In genomic region chr10:47152861-47153349, GRCh38 we compare ENCODE assay signal across 9 cellular contexts.
DNase-seq lines count a peak whose midpoint lies in the region; ATAC-seq, FAIRE-seq and TF ChIP-seq lines count a peak whose summit lies in the region.
"Had no signal": no experiment of that assay in that cellular context is flagged by ENCODE, and none has a peak within 500 bp of the region (broad histone marks: within the 10 kb centered on the region; RNA-seq: fewer than 3 reads in every experiment).

No MANE protein-coding gene starts in this region.

- H3K27ac ChIP-seq in left ventricle myocardium inferior (replicated peaks) (no peak overlapping the region), PC-9 (no peak overlapping the region), kidney (ENCODE audit: low read depth in 2 of 2, low read length in 2 of 2) (no peak overlapping the region)

- H3K36me3 ChIP-seq in left ventricle myocardium inferior (no peaks in the 10 kb centered on the region), PC-9 (ENCODE audit: low read depth) (no peaks in the 10 kb centered on the region), kidney (ENCODE audit: control insufficient read depth in 1 of 2, insufficient read depth in 2 of 2, low read length in 2 of 2) (no peaks in the 10 kb centered on the region)

- no TSS peak for BruUV-seq in PC-9 (replicated peaks; lab: Mats Ljungman, UMichigan)

- H3K9ac ChIP-seq in kidney (ENCODE audit: low read length in 2 of 2), result no peak overlapping the region

- intact Hi-C loops in left ventricle myocardium inferior (cut with micrococcal nuclease) (no loop called here), left cardiac atrium (cut with DNase I) (no loop called here), PC-9 (cut with micrococcal nuclease; ENCODE audit: unreplicated experiment) (no loop called here), kidney (cut with DNase I) (no loop called here)

- H3K4me2 ChIP-seq in PC-9, result no peak overlapping the region

- CTCF ChIA-PET in PC-9 (lab: Charles Lee), result interaction anchor here (0.5 to 1.1 kb wide), 3 partner anchors 11 to 128 kb away, joined by 3 to 5 read pairs (median 4); no protein-coding TSS in a partner anchor

- POLR2A ChIA-PET in PC-9 (lab: Charles Lee; ENCODE audit: unreplicated experiment), result no interaction called here

- no peak overlapping the region for H2AFZ ChIP-seq in PC-9

- no peak for DNase-seq in left ventricle myocardium inferior
- DNase-seq in left cardiac atrium, result no peak
- peak in 1 of 2 experiments; percentile 52 for DNase-seq in PC-9
- peak; percentile 51 for DNase-seq in fibroblast of mammary gland (ENCODE audit: low read depth)
- no peak for DNase-seq in NCI-H2171 (lab: John Stamatoyannopoulos, UW)
- no peak for DNase-seq in Ammon's horn (ENCODE audit: low spot score)
- no peak for DNase-seq in kidney
- no peak for DNase-seq in amygdala (lab: John Stamatoyannopoulos, UW)
- DNase-seq: islet precursor cell had no signal

- no peaks in the 10 kb centered on the region for H4K20me1 ChIP-seq in PC-9 (ENCODE audit: insufficient read depth)

- no peaks in the 10 kb centered on the region for H3K4me1 ChIP-seq in left ventricle myocardium inferior
- H3K4me1 ChIP-seq in PC-9 (replicated peaks; ENCODE audit: insufficient read depth), result no peaks in the 10 kb centered on the region
- H3K4me1 ChIP-seq in kidney (ENCODE audit: control insufficient read depth in 1 of 2, insufficient read depth in 1 of 2, low read depth in 1 of 2, low read length in 2 of 2), result no peaks in the 10 kb centered on the region

- TF ChIP-seq CTCF in left ventricle myocardium inferior (IDR thresholded peaks at IDR 0.05; ENCODE audit: borderline replicate concordance) (peak; percentile 33), PC-9 (conservative IDR thresholded peaks at IDR 0.05) (peak; percentile 80), fibroblast of mammary gland (conservative IDR thresholded peaks at IDR 0.05; ENCODE audit: control insufficient read depth, insufficient read depth, low read depth, low read length) (peak; percentile 54), kidney (IDR thresholded peaks at IDR 0.05; ENCODE audit: borderline replicate concordance, extremely low read depth, insufficient read depth) (no peak)

- H3K27me3 ChIP-seq in left ventricle myocardium inferior (ENCODE audit: low read depth) (peaks cover 25% of the 10 kb centered on the region), PC-9 (ENCODE audit: insufficient read depth, low read depth) (no peaks in the 10 kb centered on the region)

- H3K9me3 ChIP-seq in left ventricle myocardium inferior (replicated peaks) (peaks cover 22% of the 10 kb centered on the region), PC-9 (ENCODE audit: insufficient read depth, low read depth) (peaks cover 12% of the 10 kb centered on the region; the same call in 1 of the 2 replicates), kidney (ENCODE audit: control insufficient read depth in 1 of 2, low read length in 2 of 2) (peaks cover 0 to 12% of the 10 kb centered on the region in 2 donors)

- FAIRE-seq in kidney (lab: Jason Lieb, UNC), result no peak

- H3F3A ChIP-seq in PC-9 (ENCODE audit: insufficient read depth, low read depth), result no peaks in the 10 kb centered on the region

- no peaks in the 10 kb centered on the region for H3K9me2 ChIP-seq in PC-9 (ENCODE audit: insufficient read depth)

- no peaks in the 10 kb centered on the region for H3K79me2 ChIP-seq in PC-9 (ENCODE audit: low read depth)

- no peak for ATAC-seq in left cardiac atrium

- H3K4me3 ChIP-seq in left ventricle myocardium inferior (no peak overlapping the region), PC-9 (no peak overlapping the region), fibroblast of mammary gland (ENCODE audit: control insufficient read depth, low read depth, low read length) (no peak overlapping the region), kidney (ENCODE audit: low read length in 2 of 2) (no peak overlapping the region)
